ENCODE assay signal across 12 cellular contexts in genomic region chr13:80923907-80924306, GRCh38.
DNase-seq lines count a peak whose midpoint lies in the region; ATAC-seq, FAIRE-seq and TF ChIP-seq lines count a peak whose summit lies in the region.
"Had no signal": no experiment of that assay in that cellular context is flagged by ENCODE, and none has a peak within 500 bp of the region (broad histone marks: within the 10 kb centered on the region; RNA-seq: fewer than 3 reads in every experiment).

No MANE protein-coding gene starts in this region.

- no peak for FAIRE-seq in bronchial epithelial cell (lab: Jason Lieb, UNC)

- H3K4me1 ChIP-seq in right atrium auricular region: peaks cover 0 to 8% of the 10 kb centered on the region in 2 donors
- H3K4me1 ChIP-seq in effector memory CD4-positive, alpha-beta T cell (ENCODE audit: control insufficient read depth, insufficient read depth, low read length, poor library complexity, severe bottlenecking): no peaks in the 10 kb centered on the region

- DNase-seq in ELR (ENCODE audit: low read depth) (peak; percentile 29), LNCaP clone FGC (ENCODE audit: low read depth) (no peak), bronchial epithelial cell (ENCODE audit: low read depth) (peak; percentile 30), right atrium auricular region (ENCODE audit: low spot score) (no peak), left lobe of liver (ENCODE audit: low spot score) (no peak)
- DNase-seq in activated CD4-positive, alpha-beta memory T cell treated with anti-CD3 and anti-CD28 coated beads for 36 hours: no peak
- DNase-seq in effector memory CD4-positive, alpha-beta T cell: no peak
- DNase-seq in stimulated activated CD4-positive, alpha-beta T cell treated with anti-CD3 and anti-CD28 coated beads, Interleukin-4, amount 100 ng/mL, for 24 hours: no peak
- DNase-seq: NCI-H1105 treated with DMSO at 0.1 percent for 48 hours; nephron progenitor cell; NK-92 treated with Interleukin-12 subunit alpha and Interleukin-12 subunit beta, amount 100 ng/mL, for 24 hours had no signal

- no peaks in the 10 kb centered on the region for H3K4me1 Mint-ChIP-seq in activated CD4-positive, alpha-beta memory T cell treated with anti-CD3 and anti-CD28 coated beads for 36 hours (ENCODE audit: low read depth)
- H3K4me1 Mint-ChIP-seq: nephron progenitor cell had no signal

- no peak overlapping the region for H3K4me3 ChIP-seq in LNCaP clone FGC (ENCODE audit: low read depth, low read length)
- no peak overlapping the region for H3K4me3 ChIP-seq in bronchial epithelial cell (ENCODE audit: low read depth, low read length)
- no peak overlapping the region for H3K4me3 ChIP-seq in right atrium auricular region
- no peak overlapping the region for H3K4me3 ChIP-seq in effector memory CD4-positive, alpha-beta T cell (ENCODE audit: insufficient read depth, low read depth, low read length, poor library complexity, severe bottlenecking)

- H3K36me3 ChIP-seq in bronchial epithelial cell (ENCODE audit: control insufficient read depth, insufficient read depth, low read length): no peaks in the 10 kb centered on the region
- no peaks in the 10 kb centered on the region for H3K36me3 ChIP-seq in right atrium auricular region
- no peaks in the 10 kb centered on the region for H3K36me3 ChIP-seq in effector memory CD4-positive, alpha-beta T cell (ENCODE audit: control insufficient read depth, insufficient read depth, low read length)

- H3K27me3 ChIP-seq in bronchial epithelial cell (ENCODE audit: control insufficient read depth, insufficient read depth, low read length): no peaks in the 10 kb centered on the region
- no peaks in the 10 kb centered on the region for H3K27me3 ChIP-seq in right atrium auricular region
- no peaks in the 10 kb centered on the region for H3K27me3 ChIP-seq in effector memory CD4-positive, alpha-beta T cell (replicated peaks; ENCODE audit: control insufficient read depth, insufficient read depth, low read length, poor library complexity, severe bottlenecking)

- TF ChIP-seq CTCF in LNCaP clone FGC (IDR thresholded peaks at IDR 0.05; ENCODE audit: control insufficient read depth, extremely low read depth, insufficient read depth) (peak; percentile 29; the same call in 1 of the 2 replicates), bronchial epithelial cell (IDR thresholded peaks at IDR 0.05; ENCODE audit: insufficient read depth, low read length, severe bottlenecking) (peak; percentile 36), right atrium auricular region (IDR thresholded peaks at IDR 0.05) (peak; percentile 26 to 59)

- H3K36me3 Mint-ChIP-seq in activated CD4-positive, alpha-beta memory T cell treated with anti-CD3 and anti-CD28 coated beads for 36 hours: no peaks in the 10 kb centered on the region

- POLR2A ChIA-PET in activated CD4-positive, alpha-beta memory T cell treated with anti-CD3 and anti-CD28 coated beads for 36 hours (lab: Charles Lee): no interaction called here

- H3K27ac ChIP-seq in right atrium auricular region: peak overlapping the region in 1 of 2 donors; percentile 79
- no peak overlapping the region for H3K27ac ChIP-seq in effector memory CD4-positive, alpha-beta T cell (ENCODE audit: insufficient read depth, low read length, poor library complexity, severe bottlenecking)
- H3K27ac ChIP-seq: C4-2B had no signal

- CTCF ChIA-PET in activated CD4-positive, alpha-beta memory T cell treated with anti-CD3 and anti-CD28 coated beads for 36 hours (lab: Charles Lee): no interaction called here

- no peaks in the 10 kb centered on the region for H3K27me3 Mint-ChIP-seq in activated CD4-positive, alpha-beta memory T cell treated with anti-CD3 and anti-CD28 coated beads for 36 hours

- no peak overlapping the region for H3K27ac Mint-ChIP-seq in activated CD4-positive, alpha-beta memory T cell treated with anti-CD3 and anti-CD28 coated beads for 36 hours
- H3K27ac Mint-ChIP-seq: nephron progenitor cell had no signal

- H3K9me3 ChIP-seq in right atrium auricular region: no peaks in the 10 kb centered on the region
- H3K9me3 ChIP-seq in effector memory CD4-positive, alpha-beta T cell (ENCODE audit: control insufficient read depth, low read length): no peaks in the 10 kb centered on the region

- no peak overlapping the region for H3K4me3 Mint-ChIP-seq in activated CD4-positive, alpha-beta memory T cell treated with anti-CD3 and anti-CD28 coated beads for 36 hours
- H3K4me3 Mint-ChIP-seq: nephron progenitor cell had no signal

- ATAC-seq in left lobe of liver: no peak

- intact Hi-C loops in activated CD4-positive, alpha-beta memory T cell treated with anti-CD3 and anti-CD28 coated beads for 36 hours (cut with micrococcal nuclease): no loop called here

- peaks cover 2% of the 10 kb centered on the region for H3K9me3 Mint-ChIP-seq in activated CD4-positive, alpha-beta memory T cell treated with anti-CD3 and anti-CD28 coated beads for 36 hours
- H3K9me3 Mint-ChIP-seq: nephron progenitor cell had no signal

Comparison
In these comparisons a context has a peak if more than half of its experiments do, and no peak if none do; other contexts are left out.
1. DNase-seq: peak in ELR (single experiment) and bronchial epithelial cell (single experiment); none in LNCaP clone FGC (single experiment), right atrium auricular region (single experiment), activated CD4-positive, alpha-beta memory T cell treated with anti-CD3 and anti-CD28 coated beads for 36 hours (single experiment), effector memory CD4-positive, alpha-beta T cell (0 of 3), stimulated activated CD4-positive, alpha-beta T cell treated with anti-CD3 and anti-CD28 coated beads, Interleukin-4, amount 100 ng/mL, for 24 hours (single experiment) and left lobe of liver (single experiment).
2. Peak in every context shown above with its lines, with median percentiles within 50 percentile points of each other: CTCF ChIP-seq.